Comparison of ENCODE assay signal across 9 cellular contexts in the genomic region with DNA sequence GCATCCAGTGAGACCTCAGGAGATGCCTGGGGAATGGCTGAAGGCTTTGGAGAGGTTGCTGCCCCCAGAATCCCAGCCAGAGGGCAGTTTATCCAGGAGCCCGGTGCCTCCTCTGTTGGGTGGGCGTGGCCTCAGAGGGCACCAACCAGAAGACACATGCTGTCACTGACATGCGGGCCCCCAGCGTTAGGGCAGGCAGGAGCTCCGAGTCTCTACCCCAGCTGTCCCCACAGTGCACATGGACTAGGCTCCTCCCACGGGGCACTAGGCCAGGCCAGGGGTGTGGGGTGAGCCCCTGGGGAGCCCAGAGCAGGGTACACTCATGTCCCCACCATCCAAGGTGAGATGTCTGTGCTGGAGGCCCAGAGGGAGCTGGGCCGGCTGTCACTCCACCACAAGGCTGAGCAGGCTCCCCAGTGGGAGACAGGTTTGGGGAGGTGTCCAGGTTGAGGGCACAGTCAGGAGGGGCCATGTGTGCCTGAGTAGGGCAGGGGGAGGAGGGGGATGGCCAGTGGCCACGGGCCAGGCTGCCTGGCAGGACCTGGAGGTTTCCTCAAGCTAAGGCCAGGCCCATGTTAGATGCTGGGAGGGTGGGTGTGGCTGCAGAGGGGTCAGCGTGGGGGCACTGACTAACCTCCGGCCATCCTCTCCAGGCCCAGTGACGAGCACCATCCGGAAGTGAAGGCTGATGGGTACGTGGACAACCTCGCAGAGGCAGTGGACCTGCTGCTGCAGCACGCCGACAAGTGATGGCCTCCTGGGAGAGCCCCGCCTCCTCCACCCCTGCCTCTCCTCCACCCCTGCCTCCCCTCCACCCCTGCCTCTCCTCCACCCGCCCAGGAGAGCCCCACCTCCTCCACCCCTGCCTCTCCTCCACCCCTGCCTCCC.
A peak's percentile ranks its signal among the peaks of the same experiment; 100 is the strongest.
DNase-seq lines count a peak whose midpoint lies in the region; ATAC-seq, FAIRE-seq and TF ChIP-seq lines count a peak whose summit lies in the region.
"Had no signal": no experiment of that assay in that cellular context is flagged by ENCODE, and none has a peak within 500 bp of the region (broad histone marks: within the 10 kb centered on the region; RNA-seq: fewer than 3 reads in every experiment).

No MANE protein-coding gene starts in this region.

- H3K9ac ChIP-seq in kidney (ENCODE audit: low read length in 2 of 2), result no peak overlapping the region

- ATAC-seq in Right ventricle myocardium inferior (peak; percentile 24), GM21825 (IDR thresholded peaks at IDR 0.05; ENCODE audit: unreplicated experiment) (no peak)

- in situ Hi-C loops in GM13977 (cut with MboI; ENCODE audit: low pct_unique_long_range_greater_than_20kb, low sequenced_read_pairs, unreplicated experiment), result no loop called here

- peaks cover 5% of the 10 kb centered on the region for H3K36me3 ChIP-seq in right atrium auricular region
- peaks cover 0 to 6% of the 10 kb centered on the region in 2 donors for H3K36me3 ChIP-seq in kidney (ENCODE audit: control insufficient read depth in 1 of 2, insufficient read depth in 2 of 2, low read length in 2 of 2)
- H3K36me3 ChIP-seq in uterus, result no peaks in the 10 kb centered on the region

- peak in 1 of 2 donors; percentile 15 for TF ChIP-seq CTCF in right atrium auricular region (IDR thresholded peaks at IDR 0.05)
- no peak for TF ChIP-seq CTCF in kidney (IDR thresholded peaks at IDR 0.05; ENCODE audit: borderline replicate concordance, extremely low read depth, insufficient read depth)
- TF ChIP-seq CTCF in uterus (IDR thresholded peaks at IDR 0.05), result no peak
- TF ChIP-seq CTCF in GM13977 (IDR thresholded peaks at IDR 0.05; ENCODE audit: extremely low read depth, insufficient read depth, missing control alignments), result no peak

- DNase-seq in Right ventricle myocardium inferior (ENCODE audit: missing footprints) (no peak), right atrium auricular region (ENCODE audit: low spot score) (no peak), kidney (no peak), uterus (peak; percentile 58 to 63), kidney glomerular epithelial cell (lab: John Stamatoyannopoulos, UW) (no peak), GM13977 (ENCODE audit: low spot score) (no peak)
- peak; percentile 40 for DNase-seq in activated T-cell treated with anti-CD3 and anti-CD28 coated beads, Interleukin-2, amount 50 U/mL, for 1 hour

- H3K27me3 ChIP-seq in right atrium auricular region (no peaks in the 10 kb centered on the region), uterus (no peaks in the 10 kb centered on the region)

- FAIRE-seq in kidney (lab: Jason Lieb, UNC), result no peak

- H3K4me1 ChIP-seq in right atrium auricular region, result peaks cover 0 to 21% of the 10 kb centered on the region in 2 donors
- peaks cover 0 to 5% of the 10 kb centered on the region in 2 donors for H3K4me1 ChIP-seq in kidney (ENCODE audit: control insufficient read depth in 1 of 2, insufficient read depth in 1 of 2, low read depth in 1 of 2, low read length in 2 of 2)
- peaks cover 0 to 9% of the 10 kb centered on the region in 2 donors for H3K4me1 ChIP-seq in uterus

- no peak for TF ChIP-seq POLR2A in uterus (IDR thresholded peaks at IDR 0.05)

- H3K27ac ChIP-seq in right atrium auricular region (no peak overlapping the region), kidney (ENCODE audit: low read depth in 2 of 2, low read length in 2 of 2) (peak overlapping the region; percentile 5 to 22), uterus (peak overlapping the region; percentile 50 to 68)
- H3K27ac ChIP-seq: SK-N-MC had no signal

- intact Hi-C loops in Right ventricle myocardium inferior (cut with DNase I), result no loop called here
- intact Hi-C loops in kidney (cut with DNase I), result no loop called here
- intact Hi-C loops in uterus (cut with DNase I; ENCODE audit: low total_unique reads), result no loop called here

- no peak overlapping the region for H3K4me3 ChIP-seq in right atrium auricular region
- no peak overlapping the region for H3K4me3 ChIP-seq in kidney (ENCODE audit: low read length in 2 of 2)
- H3K4me3 ChIP-seq in uterus, result no peak overlapping the region
- H3K4me3 ChIP-seq: SK-N-MC had no signal

- no peaks in the 10 kb centered on the region for H3K9me3 ChIP-seq in right atrium auricular region
- H3K9me3 ChIP-seq in kidney (ENCODE audit: control insufficient read depth in 1 of 2, low read length in 2 of 2), result no peaks in the 10 kb centered on the region
- no peaks in the 10 kb centered on the region for H3K9me3 ChIP-seq in uterus

Comparison
In these comparisons a context has a peak if more than half of its experiments do, and no peak if none do; other contexts are left out.
1. DNase-seq: peak in activated T-cell treated with anti-CD3 and anti-CD28 coated beads, Interleukin-2, amount 50 U/mL, for 1 hour (single experiment) and uterus (2 of 2); none in Right ventricle myocardium inferior (single experiment), right atrium auricular region (single experiment), kidney (single experiment), kidney glomerular epithelial cell (single experiment) and GM13977 (single experiment).
2. H3K27ac ChIP-seq: peak in kidney (2 of 2) and uterus (2 of 2); none in right atrium auricular region (0 of 2).